In the genomic region with DNA sequence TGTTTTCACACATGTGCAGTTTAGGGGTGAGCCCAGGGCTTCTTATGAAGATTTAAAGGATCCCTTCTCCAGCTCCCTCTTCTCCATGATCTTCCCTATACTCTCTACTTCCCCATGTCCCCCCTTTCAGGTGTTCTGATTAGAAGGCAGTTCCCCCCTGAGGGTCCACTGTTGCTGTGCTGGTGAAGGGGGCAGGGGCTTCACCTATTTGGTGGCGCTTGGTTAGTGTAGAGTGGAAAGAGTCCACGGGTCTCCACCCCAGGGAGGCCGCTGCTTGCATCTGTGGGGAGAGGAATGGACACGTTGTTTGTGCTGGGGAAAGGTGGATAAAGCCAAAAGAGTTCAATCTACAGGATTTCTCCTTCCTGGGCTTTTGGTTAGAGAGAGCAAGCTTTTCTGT, we compare ENCODE assay signal across 16 cellular contexts.
"Had no signal": no experiment of that assay in that cellular context is flagged by ENCODE, and none has a peak within 500 bp of the region (broad histone marks: within the 10 kb centered on the region; RNA-seq: fewer than 3 reads in every experiment).

No MANE protein-coding gene starts in this region.

- DNase-seq: activated CD4-positive, alpha-beta T cell treated with anti-CD3 and anti-CD28 coated beads, Interleukin-2, amount 50 U/mL, for 48 hours; activated CD8-positive, alpha-beta memory T cell treated with anti-CD3 and anti-CD28 coated beads, Interleukin-2, amount 10 ng/mL, durations not matched to agents 7 days and 5 days; activated naive CD4-positive, alpha-beta T cell; effector memory CD4-positive, alpha-beta T cell; gastrocnemius medialis; left cardiac atrium; sigmoid colon; stimulated activated CD4-positive, alpha-beta T cell treated with anti-CD3 and anti-CD28 coated beads, Interleukin-2, amount 100 ng/mL, for 48 hours; stimulated activated CD8-positive, alpha-beta memory T cell treated with anti-CD3 and anti-CD28 coated beads, Interleukin-4, amount 100 ng/mL, for 48 hours; T-helper 2 cell had no signal

- H3K27me3 Mint-ChIP-seq: activated CD8-positive, alpha-beta memory T cell treated with anti-CD3 and anti-CD28 coated beads, Interleukin-2, amount 10 ng/mL, durations not matched to agents 7 days and 5 days; stimulated activated naive CD8-positive, alpha-beta T cell treated with anti-CD3 and anti-CD28 coated beads, Interleukin-15, Interleukin-2, amounts not matched to agents 100 ng/mL and 50 ng/mL, for 24 hours had no signal

- H3K4me3 ChIP-seq: coronary artery, gastrocnemius medialis, lung, mucosa of descending colon, sigmoid colon had no signal

- H3K27ac ChIP-seq: coronary artery, epithelial cell of prostate, gastrocnemius medialis, sigmoid colon had no signal

- ATAC-seq: activated CD4-positive, CD25-positive, alpha-beta regulatory T cell treated with anti-CD3 and anti-CD28 coated beads, Interleukin-2, amount 50 U/mL, for 24 hours; activated CD8-positive, alpha-beta memory T cell treated with anti-CD3 and anti-CD28 coated beads, Interleukin-2, amount 10 ng/mL, durations not matched to agents 7 days and 5 days; gastrocnemius medialis; left cardiac atrium; mucosa of descending colon had no signal

- H3K27ac Mint-ChIP-seq: activated CD8-positive, alpha-beta memory T cell treated with anti-CD3 and anti-CD28 coated beads, Interleukin-2, amount 10 ng/mL, durations not matched to agents 7 days and 5 days; stimulated activated naive CD8-positive, alpha-beta T cell treated with anti-CD3 and anti-CD28 coated beads, Interleukin-15, Interleukin-2, amounts not matched to agents 100 ng/mL and 50 ng/mL, for 24 hours had no signal

- H3K27me3 ChIP-seq: sigmoid colon had no signal

- H3K36me3 ChIP-seq: gastrocnemius medialis, sigmoid colon had no signal

- H3K4me3 Mint-ChIP-seq: activated CD8-positive, alpha-beta memory T cell treated with anti-CD3 and anti-CD28 coated beads, Interleukin-2, amount 10 ng/mL, durations not matched to agents 7 days and 5 days; stimulated activated naive CD8-positive, alpha-beta T cell treated with anti-CD3 and anti-CD28 coated beads, Interleukin-15, Interleukin-2, amounts not matched to agents 100 ng/mL and 50 ng/mL, for 24 hours had no signal
